In genomic region chr5:137609122-137609521, GRCh38 we compare ENCODE assay signal across 22 cellular contexts.
DNase-seq lines count a peak whose midpoint lies in the region; ATAC-seq and TF ChIP-seq lines count a peak whose summit lies in the region.
"Had no signal": no experiment of that assay in that cellular context is flagged by ENCODE, and none has a peak within 500 bp of the region (broad histone marks: within the 10 kb centered on the region; RNA-seq: fewer than 3 reads in every experiment).

No MANE protein-coding gene starts in this region.

- H3K9me1 ChIP-seq in IMR-90 (ENCODE audit: insufficient read depth, low read length), result no peaks in the 10 kb centered on the region

- TF ChIP-seq CTCF in IMR-90 (conservative IDR thresholded peaks at IDR 0.05; ENCODE audit: low read depth, low read length), result no peak

- no peak overlapping the region for H3K9ac ChIP-seq in IMR-90 (ENCODE audit: low read depth, low read length)

- in situ Hi-C loops in IMR-90 (cut with MboI; ENCODE audit: low sequenced_read_pairs) (no loop called here), HAP-1 (cut with MboI; ENCODE audit: low sequenced_read_pairs) (no loop called here), KBM-7 (cut with MboI; ENCODE audit: low pct_unique_long_range_greater_than_20kb, low sequenced_read_pairs) (no loop called here)

- H3K4me1 ChIP-seq in IMR-90 (ENCODE audit: control insufficient read depth, insufficient read depth, low read length), result no peaks in the 10 kb centered on the region
- H3K4me1 ChIP-seq in HAP-1, result no peaks in the 10 kb centered on the region
- H3K4me1 ChIP-seq: heart left ventricle, Peyer's patch, transverse colon had no signal

- no CpG with 5 or more reads among the region's 2 CpGs for WGBS in IMR-90 (ENCODE audit: extremely low coverage in 2 of 2, insufficient read length in 1 of 2), 2 experiments

- H3K4me3 ChIP-seq in IMR-90 (ENCODE audit: insufficient read depth, low read depth, low read length) (no peak overlapping the region), HAP-1 (no peak overlapping the region)
- H3K4me3 ChIP-seq: heart left ventricle, Peyer's patch, transverse colon had no signal

- no peak overlapping the region for H2AK5ac ChIP-seq in IMR-90 (ENCODE audit: low read depth, low read length)

- H2BK15ac ChIP-seq in IMR-90 (ENCODE audit: low read depth, low read length), result no peak overlapping the region

- DNase-seq in ELR (ENCODE audit: low read depth), result peak; percentile 46
- peak; percentile 6 for DNase-seq in IMR-90
- peak; percentile 70 for DNase-seq in epithelial cell of prostate (ENCODE audit: low read depth, low spot score)
- DNase-seq in renal cortical epithelial cell (ENCODE audit: low read depth), result peak; percentile 56
- DNase-seq in HAP-1 (ENCODE audit: low spot score in 2 of 2), result no peak
- DNase-seq in NOMO-1 (lab: John Stamatoyannopoulos, UW; ENCODE audit: unreplicated experiment in 2 of 2), result no peak
- DNase-seq in NCI-H2029 treated with DMSO at 0.1 percent for 48 hours (lab: John Stamatoyannopoulos, UW), result no peak
- DNase-seq in KBM-7, result no peak
- DNase-seq: activated CD4-positive, alpha-beta T cell treated with anti-CD3 and anti-CD28 coated beads, Interleukin-2, amount 10 ng/mL, durations not matched to agents 7 days and 5 days; activated naive CD4-positive, alpha-beta T cell treated with anti-CD3 and anti-CD28 coated beads, Interleukin-2, amount 10 ng/mL, durations not matched to agents 7 days and 5 days; activated T-cell treated with anti-CD3 and anti-CD28 coated beads, Interleukin-2, amount 50 U/mL, for 72 hours; anterior cingulate cortex; central memory CD4-positive, alpha-beta T cell; DMS53; H9; heart left ventricle; left colon; NCI-H1694; NCI-H526; Peyer's patch; transverse colon; WERI-Rb-1 had no signal

- intact Hi-C loops in IMR-90 (cut with micrococcal nuclease), result no loop called here

- H2BK20ac ChIP-seq in IMR-90 (ENCODE audit: low read depth, low read length), result no peak overlapping the region

- H3K56ac ChIP-seq in IMR-90 (ENCODE audit: extremely low read depth, insufficient read depth, low read length), result no peak overlapping the region

- no peak overlapping the region for H3K4ac ChIP-seq in IMR-90 (ENCODE audit: low read depth, low read length)

- no peaks in the 10 kb centered on the region for H3K79me1 ChIP-seq in IMR-90 (ENCODE audit: low read depth in 1 of 2, low read length in 2 of 2)

- no TSS peak for BruUV-seq in IMR-90 (replicated peaks; lab: Mats Ljungman, UMichigan)

- no peak overlapping the region for H3K18ac ChIP-seq in IMR-90 (ENCODE audit: low read depth, low read length)

- no peak overlapping the region for H2BK120ac ChIP-seq in IMR-90 (ENCODE audit: low read depth, low read length)

- no peak overlapping the region for H3K14ac ChIP-seq in IMR-90 (replicated peaks; ENCODE audit: low read depth, low read length)

- H3K4me2 ChIP-seq in IMR-90 (ENCODE audit: low read depth, low read length), result no peak overlapping the region

- H4K20me1 ChIP-seq in IMR-90 (ENCODE audit: insufficient read depth, low read length), result no peaks in the 10 kb centered on the region

- H4K5ac ChIP-seq in IMR-90 (ENCODE audit: low read depth, low read length), result no peak overlapping the region

- H2AFZ ChIP-seq in IMR-90 (replicated peaks; ENCODE audit: low read length, poor library complexity), result no peak overlapping the region

- H3K27ac ChIP-seq in IMR-90 (ENCODE audit: insufficient read depth, low read length) (no peak overlapping the region), epithelial cell of prostate (no peak overlapping the region)
- H3K27ac ChIP-seq: heart left ventricle, Peyer's patch, transverse colon, WERI-Rb-1 had no signal

- no peak overlapping the region for H2BK5ac ChIP-seq in IMR-90 (ENCODE audit: low read depth, low read length, poor library complexity, severe bottlenecking)

- H3K23ac ChIP-seq in IMR-90 (ENCODE audit: low read depth, low read length), result no peak overlapping the region

- dilution Hi-C loops in IMR-90 (cut with HindIII; ENCODE audit: low sequenced_read_pairs, unreplicated experiment), result no loop called here

- H3K36me3 ChIP-seq in IMR-90 (ENCODE audit: control insufficient read depth, insufficient read depth, low read length) (no peaks in the 10 kb centered on the region), HAP-1 (replicated peaks) (no peaks in the 10 kb centered on the region)
- H3K36me3 ChIP-seq: heart left ventricle, Peyer's patch, transverse colon, WERI-Rb-1 had no signal

- TF ChIP-seq RAD21 in IMR-90 (IDR thresholded peaks at IDR 0.05; ENCODE audit: low read length), result no peak

- no peak overlapping the region for H4K91ac ChIP-seq in IMR-90 (ENCODE audit: insufficient read depth, low read depth, low read length)

- POLR2A ChIA-PET in IMR-90 (lab: Charles Lee; ENCODE audit: unreplicated experiment), result no interaction called here

- no peak for TF ChIP-seq POLR2A in IMR-90 (IDR thresholded peaks at IDR 0.05; ENCODE audit: low read depth, low read length)

- ATAC-seq in IMR-90 (ENCODE audit: low read depth), result no peak
- ATAC-seq: activated T-cell treated with anti-CD3 and anti-CD28 coated beads, Interleukin-2, amount 50 U/mL, for 72 hours; heart left ventricle; left colon had no signal

- H4K8ac ChIP-seq in IMR-90 (ENCODE audit: low read depth in 2 of 2, low read length in 2 of 2), result no peak overlapping the region

- H2AK9ac ChIP-seq in IMR-90 (replicated peaks; ENCODE audit: low read depth, low read length, poor library complexity), result no peak overlapping the region

- CTCF ChIA-PET in IMR-90 (lab: Yijun Ruan, JAX), result no interaction called here

- peaks cover 8% of the 10 kb centered on the region for H3K27me3 ChIP-seq in IMR-90 (ENCODE audit: control insufficient read depth, insufficient read depth, low read length)
- peaks cover 33% of the 10 kb centered on the region for H3K27me3 ChIP-seq in HAP-1 (ENCODE audit: low read depth)
- H3K27me3 ChIP-seq: Peyer's patch had no signal

- H3K9me3 ChIP-seq in IMR-90 (ENCODE audit: control insufficient read depth, insufficient read depth, low read length), result no peaks in the 10 kb centered on the region
- no peaks in the 10 kb centered on the region for H3K9me3 ChIP-seq in HAP-1
- H3K9me3 ChIP-seq: heart left ventricle, Peyer's patch, transverse colon had no signal

TF ChIP-seq in IMR-90, 13 proteins besides CTCF, POLR2A, EP300 and RAD21:
- no peak for TF ChIP-seq SMC3 (IDR thresholded peaks at IDR 0.05; ENCODE audit: low read depth, low read length)
- TF ChIP-seq USF2 (IDR thresholded peaks at IDR 0.05; ENCODE audit: low read depth, low read length), result no peak
- peak; percentile 36; the same call in 1 of the 2 replicates for TF ChIP-seq MAFK (IDR thresholded peaks at IDR 0.05; ENCODE audit: low read depth, low read length)
- TF ChIP-seq MAZ (IDR thresholded peaks at IDR 0.05; ENCODE audit: borderline replicate concordance, low read depth, low read length), result no peak
- no peak for TF ChIP-seq MXI1 (IDR thresholded peaks at IDR 0.05; ENCODE audit: borderline replicate concordance, low read depth, low read length)
- TF ChIP-seq CEBPB (IDR thresholded peaks at IDR 0.05; ENCODE audit: low read depth, low read length), result no peak

Comparison
In these comparisons a context has a peak if more than half of its experiments do, and no peak if none do; other contexts are left out.
1. DNase-seq: peak in ELR (single experiment), IMR-90 (single experiment), epithelial cell of prostate (single experiment) and renal cortical epithelial cell (single experiment); none in HAP-1 (0 of 2), NOMO-1 (0 of 2), NCI-H2029 treated with DMSO at 0.1 percent for 48 hours (single experiment) and KBM-7 (single experiment).